In genomic region chr3:114384558-114384903, GRCh38 we compare ENCODE assay signal across 8 cellular contexts.
DNase-seq lines count a peak whose midpoint lies in the region; ATAC-seq and TF ChIP-seq lines count a peak whose summit lies in the region.

No MANE protein-coding gene starts in this region.

- in situ Hi-C loops in gastrocnemius medialis (cut with MboI; ENCODE audit: low sequenced_read_pairs in 4 of 4) = loop anchor here in 1 of 4 donors (10.0 kb wide), 1 partner anchor 240 kb away; no protein-coding TSS in a partner anchor

- TF ChIP-seq CTCF in RWPE2 (IDR thresholded peaks at IDR 0.05; ENCODE audit: poor library complexity, severe bottlenecking) (no peak), fibroblast of pulmonary artery (IDR thresholded peaks at IDR 0.05; ENCODE audit: low read length, missing control alignments) (no peak), gastrocnemius medialis (IDR thresholded peaks at IDR 0.05 in 4 of 5, conservative IDR thresholded peaks at IDR 0.05 in 1 of 5) (no peak), mucosa of descending colon (IDR thresholded peaks at IDR 0.05) (no peak)

- H3K9me3 ChIP-seq in RWPE2 (ENCODE audit: severe bottlenecking) (no peaks in the 10 kb centered on the region), gastrocnemius medialis (no peaks in the 10 kb centered on the region), mucosa of descending colon (no peaks in the 10 kb centered on the region)

- no peak for DNase-seq in RWPE2 (ENCODE audit: low spot score)
- DNase-seq in fibroblast of pulmonary artery (ENCODE audit: low read depth) = no peak
- DNase-seq in gastrocnemius medialis = no peak
- no peak for DNase-seq in OCI-M1 (lab: John Stamatoyannopoulos, UW)
- DNase-seq in mucosa of descending colon = no peak
- no peak for DNase-seq in RKO (ENCODE audit: low spot score)
- DNase-seq in NCI-H1417 (lab: John Stamatoyannopoulos, UW) = no peak

- H3K4me1 ChIP-seq in RWPE2 (ENCODE audit: insufficient read depth, poor library complexity, severe bottlenecking) (no peaks in the 10 kb centered on the region), gastrocnemius medialis (peaks cover 51% of the 10 kb centered on the region in 2 donors), mucosa of descending colon (ENCODE audit: low read depth) (no peaks in the 10 kb centered on the region)

- H3K27me3 ChIP-seq in RWPE2 (ENCODE audit: insufficient read depth, poor library complexity, severe bottlenecking) (no peaks in the 10 kb centered on the region), gastrocnemius medialis (no peaks in the 10 kb centered on the region)

- no peak overlapping the region for H3K27ac ChIP-seq in RWPE2 (ENCODE audit: poor library complexity, severe bottlenecking)
- peak overlapping the region; percentile 69 to 87 (median 75) for H3K27ac ChIP-seq in gastrocnemius medialis

- H3K4me3 ChIP-seq in RWPE2 (ENCODE audit: severe bottlenecking) (no peak overlapping the region), fibroblast of pulmonary artery (replicated peaks; ENCODE audit: low read depth, low read length) (peak overlapping the region; percentile 53), gastrocnemius medialis (peak overlapping the region; percentile 35 to 61 (median 49)), mucosa of descending colon (no peak overlapping the region)

- TF ChIP-seq POLR2A in gastrocnemius medialis (IDR thresholded peaks at IDR 0.05) = no peak

- intact Hi-C loops in gastrocnemius medialis (cut with DNase I; ENCODE audit: low total_unique reads) = loop anchor here (5.0 to 10.0 kb wide), 4 partner anchors 68 to 708 kb away; no protein-coding TSS in a partner anchor
- intact Hi-C loops in mucosa of descending colon (cut with DNase I, micrococcal nuclease) = no loop called here

- ATAC-seq in GM18502 (IDR thresholded peaks at IDR 0.05; ENCODE audit: poor library complexity, unreplicated experiment) (peak; percentile 11), RWPE2 (ENCODE audit: low read depth) (peak; percentile 9; the same call in 1 of the 3 replicates), gastrocnemius medialis (peak; percentile 5 to 6), mucosa of descending colon (no peak)

- no peaks in the 10 kb centered on the region for H3K36me3 ChIP-seq in RWPE2 (ENCODE audit: low read depth)
- peaks cover 0 to 17% of the 10 kb centered on the region in 2 donors for H3K36me3 ChIP-seq in gastrocnemius medialis
- H3K36me3 ChIP-seq in mucosa of descending colon (ENCODE audit: low read depth) = no peaks in the 10 kb centered on the region

Comparison
In these comparisons a context has a peak if more than half of its experiments do, and no peak if none do; other contexts are left out.
1. H3K4me3 ChIP-seq: peak in fibroblast of pulmonary artery (single experiment) and gastrocnemius medialis (4 of 4); none in RWPE2 (single experiment) and mucosa of descending colon (single experiment).